28 cellular contexts compared by ENCODE assay signal in the genomic region with DNA sequence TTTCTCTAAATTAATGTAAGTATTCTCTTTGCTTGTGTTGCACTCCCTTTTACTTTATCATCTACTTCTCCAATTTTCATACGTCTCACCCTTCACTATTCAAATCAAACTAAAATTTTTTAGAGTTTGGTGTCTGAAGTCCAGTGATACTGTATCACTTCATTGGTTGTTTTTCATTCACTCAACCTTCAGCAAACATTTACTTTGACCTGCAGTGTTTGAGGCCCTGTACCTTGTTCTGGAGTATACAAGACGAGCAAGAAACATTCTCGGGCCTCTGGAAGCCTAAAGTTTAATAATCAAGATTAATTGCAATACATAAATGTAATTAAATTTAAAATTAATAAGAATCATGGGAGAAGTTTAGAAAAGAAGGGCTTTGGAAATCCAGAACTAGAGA.
"Had no signal": no experiment of that assay in that cellular context is flagged by ENCODE, and none has a peak within 500 bp of the region (broad histone marks: within the 10 kb centered on the region; RNA-seq: fewer than 3 reads in every experiment).

No MANE protein-coding gene starts in this region.

- H3K27me3 Mint-ChIP-seq: dendritic cell treated with granulocyte-macrophage colony-stimulating factor and Interleukin-4, amounts not matched to agents 40 ng/mL and 50 ng/mL, for 4 days; progenitor cell of endocrine pancreas; stimulated activated naive CD8-positive, alpha-beta T cell treated with anti-CD3 and anti-CD28 coated beads, Interleukin-15, amount 100 ng/mL, for 72 hours had no signal

- DNase-seq: colonic mucosa; effector CD8-positive, alpha-beta T cell; endodermal cell; foreskin fibroblast; gastrocnemius medialis; head of caudate nucleus; left cardiac atrium; left ventricle myocardium inferior; lower lobe of right lung; stimulated activated CD4-positive, alpha-beta T cell treated with anti-CD3 and anti-CD28 coated beads, Interleukin-12 subunit alpha, Interleukin-12 subunit beta, amount 100 ng/mL, for 4 hours; stimulated activated CD4-positive, alpha-beta T cell treated with anti-CD3 and anti-CD28 coated beads, Interleukin-1b, Interleukin-23, amount 100 ng/mL, for 48 hours; stimulated activated CD4-positive, alpha-beta T cell treated with anti-CD3 and anti-CD28 coated beads, Interleukin-4, amount 100 ng/mL, for 1 hour; stimulated activated CD8-positive, alpha-beta memory T cell treated with anti-CD3 and anti-CD28 coated beads, Interleukin-4, amount 100 ng/mL, for 48 hours; stimulated activated naive CD4-positive, alpha-beta T cell; stimulated activated naive CD8-positive, alpha-beta T cell treated with anti-CD3 and anti-CD28 coated beads, Interleukin-15, amount 100 ng/mL, for 72 hours; transverse colon; upper lobe of right lung; uterus had no signal

- H3K4me3 Mint-ChIP-seq: dendritic cell treated with granulocyte-macrophage colony-stimulating factor and Interleukin-4, amounts not matched to agents 40 ng/mL and 50 ng/mL, for 4 days; endodermal cell; nephron; neural progenitor cell; stimulated activated naive CD8-positive, alpha-beta T cell treated with anti-CD3 and anti-CD28 coated beads, Interleukin-15, amount 100 ng/mL, for 72 hours had no signal

- H3K4me1 ChIP-seq: colonic mucosa, lower lobe of right lung, neural progenitor cell, parathyroid adenoma, suprapubic skin, upper lobe of right lung had no signal

- H3K9me3 Mint-ChIP-seq: dendritic cell treated with granulocyte-macrophage colony-stimulating factor and Interleukin-4, amounts not matched to agents 40 ng/mL and 50 ng/mL, for 4 days; endodermal cell; nephron; neural progenitor cell; stimulated activated naive CD8-positive, alpha-beta T cell treated with anti-CD3 and anti-CD28 coated beads, Interleukin-15, amount 100 ng/mL, for 72 hours had no signal

- H3K9me3 ChIP-seq: colonic mucosa, gastrocnemius medialis, left ventricle myocardium inferior, lower lobe of right lung, suprapubic skin, transverse colon, upper lobe of right lung, uterus had no signal

- ATAC-seq: esophagus mucosa; gastrocnemius medialis; left cardiac atrium; lower lobe of right lung; sciatic nerve; stimulated activated naive CD8-positive, alpha-beta T cell treated with anti-CD3 and anti-CD28 coated beads, Interleukin-15, amount 100 ng/mL, for 72 hours; upper lobe of right lung had no signal

- H3K4me1 Mint-ChIP-seq: endodermal cell, nephron, neural progenitor cell had no signal

- H3K4me3 ChIP-seq: colonic mucosa, gastrocnemius medialis, left ventricle myocardium inferior, lower lobe of right lung, neural progenitor cell, smooth muscle cell, suprapubic skin, transverse colon, upper lobe of right lung, uterus had no signal

- H3K27me3 ChIP-seq: colonic mucosa, gastrocnemius medialis, neural progenitor cell, suprapubic skin, transverse colon, upper lobe of right lung, uterus had no signal

- H3K36me3 ChIP-seq: colonic mucosa, uterus had no signal

- H3K27ac ChIP-seq: colonic mucosa, epithelial cell of prostate, gastrocnemius medialis, left ventricle myocardium inferior, lower lobe of right lung, neural progenitor cell, parathyroid adenoma, suprapubic skin, transverse colon, upper lobe of right lung, uterus had no signal

- H3K27ac Mint-ChIP-seq: dendritic cell treated with granulocyte-macrophage colony-stimulating factor and Interleukin-4, amounts not matched to agents 40 ng/mL and 50 ng/mL, for 4 days; endodermal cell; nephron; progenitor cell of endocrine pancreas had no signal
